20 cellular contexts compared by ENCODE assay signal in the genomic region with DNA sequence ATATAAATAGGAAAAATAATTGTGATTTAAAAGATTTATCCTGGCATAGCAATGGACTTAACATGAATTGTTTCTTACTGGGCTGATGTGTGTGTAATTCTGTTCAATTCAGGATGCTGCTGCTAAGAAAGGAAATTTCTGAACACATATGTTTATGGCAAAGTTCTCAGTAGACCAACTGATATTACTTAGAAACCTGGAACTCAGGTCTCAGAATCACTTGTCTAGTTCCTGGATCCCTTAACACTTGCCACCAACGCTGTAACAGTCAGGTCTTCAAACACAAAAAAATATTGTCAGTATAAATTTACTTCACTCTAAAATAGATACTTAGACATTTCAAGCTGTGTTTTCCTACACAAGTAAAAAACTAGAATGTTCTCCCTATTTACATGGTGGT. TPM values are rescaled to one million over a fixed set of nuclear protein-coding genes. Genes with fewer than 3 reads are reported as not detected.
A peak's percentile ranks its signal among the peaks of the same experiment; 100 is the strongest.
DNase-seq lines count a peak whose midpoint lies in the region; ATAC-seq and TF ChIP-seq lines count a peak whose summit lies in the region.
"Had no signal": no experiment of that assay in that cellular context is flagged by ENCODE, and none has a peak within 500 bp of the region (broad histone marks: within the 10 kb centered on the region; RNA-seq: fewer than 3 reads in every experiment).

No MANE protein-coding gene starts in this region.

- no peaks in the 10 kb centered on the region for H3K79me1 ChIP-seq in H9 (ENCODE audit: insufficient read depth, low read depth, low read length, poor library complexity, severe bottlenecking)
- peaks cover 7% of the 10 kb centered on the region for H3K79me1 ChIP-seq in mesendoderm (ENCODE audit: low read length)

- no peak overlapping the region for H3K14ac ChIP-seq in H9 (ENCODE audit: insufficient read depth, low read length)

- no peak overlapping the region for H3K23ac ChIP-seq in H9 (ENCODE audit: insufficient read length, low read depth, low read length)
- no peak overlapping the region for H3K23ac ChIP-seq in mesendoderm (ENCODE audit: low read length)

- peaks cover 16% of the 10 kb centered on the region for H3K4me1 ChIP-seq in H9 (ENCODE audit: insufficient read depth, low read length)
- peaks cover 8% of the 10 kb centered on the region for H3K4me1 ChIP-seq in mesendoderm (ENCODE audit: control insufficient read depth, low read depth, low read length)

- no peak overlapping the region for H2BK12ac ChIP-seq in H9 (ENCODE audit: insufficient read length, low read depth, low read length)

- H3K9me3 ChIP-seq in H9 (ENCODE audit: control insufficient read depth, low read depth, low read length), result no peaks in the 10 kb centered on the region
- H3K9me3 ChIP-seq: Caco-2, esophagus muscularis mucosa had no signal

- H2AFZ ChIP-seq in H9 (ENCODE audit: low read length), result no peak overlapping the region

- peak; percentile 7 for DNase-seq in ACHN
- DNase-seq in H9, result no peak
- DNase-seq in mesendoderm, result no peak
- DNase-seq in COR-L47 (lab: John Stamatoyannopoulos, UW), result no peak
- DNase-seq in NK-92 (lab: John Stamatoyannopoulos, UW; ENCODE audit: unreplicated experiment), result no peak
- no peak for DNase-seq in GM19238 (ENCODE audit: insufficient read length, low spot score)
- DNase-seq in OCI-M2 (lab: John Stamatoyannopoulos, UW; ENCODE audit: unreplicated experiment), result no peak
- DNase-seq: activated CD4-positive, alpha-beta T cell treated with anti-CD3 and anti-CD28 coated beads for 48 hours; amniotic stem cell; Caco-2; effector CD4-positive, alpha-beta T cell; Kasumi-1; NCI-H1105; NCI-H526 treated with DMSO at 0.1 percent for 48 hours; stimulated activated CD4-positive, alpha-beta T cell treated with anti-CD3 and anti-CD28 coated beads, Interleukin-4, amount 100 ng/mL, for 1 hour had no signal

- H3K18ac ChIP-seq in H9 (ENCODE audit: insufficient read length, low read depth, low read length), result no peak overlapping the region
- no peak overlapping the region for H3K18ac ChIP-seq in mesendoderm (ENCODE audit: low read length)

- H2AK5ac ChIP-seq in H9 (ENCODE audit: insufficient read length, low read length) (no peak overlapping the region), mesendoderm (ENCODE audit: low read length) (no peak overlapping the region)

- no CpG with 5 or more reads among the region's 1 CpG for WGBS in H9 (ENCODE audit: extremely low coverage, insufficient read length, low lambda C conversion rate)
- WGBS in mesendoderm (ENCODE audit: extremely low coverage, insufficient coverage, low lambda C conversion rate), result no CpG with 5 or more reads among the region's 1 CpG

- H3K4me2 ChIP-seq in H9 (ENCODE audit: insufficient read depth, insufficient read length, low read length) (no peak overlapping the region), mesendoderm (ENCODE audit: low read length) (no peak overlapping the region)

- in situ Hi-C loops in ACHN (cut with HindIII; ENCODE audit: low pct_ligation_motif_present, low pct_unique_long_range_greater_than_20kb, low sequenced_read_pairs), result no loop called here

- TF ChIP-seq CTCF in H9 (conservative IDR thresholded peaks at IDR 0.05), result no peak

- H3K27ac ChIP-seq in H9 (ENCODE audit: insufficient read length, low read depth, low read length), result no peak overlapping the region
- no peak overlapping the region for H3K27ac ChIP-seq in mesendoderm (ENCODE audit: low read depth, low read length)
- H3K27ac ChIP-seq: esophagus muscularis mucosa, SJSA1, skin epidermis had no signal

- peak; percentile 15 for ATAC-seq in activated T-helper 17 cell treated with anti-CD3 and anti-CD28 coated beads, Interleukin-2, amount 50 U/mL, for 72 hours (replicated peaks)

- H3K27me3 ChIP-seq in H9 (ENCODE audit: insufficient read depth, low read length), result no peaks in the 10 kb centered on the region
- no peaks in the 10 kb centered on the region for H3K27me3 ChIP-seq in mesendoderm (ENCODE audit: insufficient read depth, low read length, poor library complexity)
- H3K27me3 ChIP-seq: esophagus muscularis mucosa, SJSA1 had no signal

- H4K5ac ChIP-seq in H9 (ENCODE audit: insufficient read length, low read depth, low read length), result no peak overlapping the region
- H4K5ac ChIP-seq in mesendoderm (ENCODE audit: low read length), result no peak overlapping the region

- H3T11ph ChIP-seq in H9 (ENCODE audit: low read length), result no peak overlapping the region

- H4K20me1 ChIP-seq in H9 (ENCODE audit: control insufficient read depth, insufficient read depth, insufficient read length), result no peaks in the 10 kb centered on the region

- H2BK5ac ChIP-seq in H9 (ENCODE audit: insufficient read length, low read length), result no peak overlapping the region
- H2BK5ac ChIP-seq in mesendoderm (ENCODE audit: low read length), result no peak overlapping the region

- H3K4me1 Mint-ChIP-seq in H9, result peaks cover 61 to 74% of the 10 kb centered on the region in 2 experiments
- H3K4me1 Mint-ChIP-seq in activated T-helper 17 cell treated with anti-CD3 and anti-CD28 coated beads, Interleukin-2, amount 50 U/mL, for 72 hours, result peaks cover 50% of the 10 kb centered on the region

- no peak overlapping the region for H2BK15ac ChIP-seq in H9 (ENCODE audit: low read depth, low read length)
- no peak overlapping the region for H2BK15ac ChIP-seq in mesendoderm (replicated peaks; ENCODE audit: low read depth)

- H4K8ac ChIP-seq in H9 (replicated peaks; ENCODE audit: insufficient read length, low read depth, low read length) (no peak overlapping the region), mesendoderm (ENCODE audit: low read depth, low read length) (no peak overlapping the region)

- H3K36me3 Mint-ChIP-seq in H9 (ENCODE audit: insufficient read depth in 1 of 3, low read depth in 3 of 3), result peaks cover 6 to 38% (median 27%) of the 10 kb centered on the region in 3 experiments; a peak in 6 of 7 replicates
- peaks cover 96% of the 10 kb centered on the region for H3K36me3 Mint-ChIP-seq in activated T-helper 17 cell treated with anti-CD3 and anti-CD28 coated beads, Interleukin-2, amount 50 U/mL, for 72 hours (ENCODE audit: low read depth)

- H3K4me3 Mint-ChIP-seq in H9, result no peak overlapping the region; a peak in 2 of 5 replicates
- H3K4me3 Mint-ChIP-seq in activated T-helper 17 cell treated with anti-CD3 and anti-CD28 coated beads, Interleukin-2, amount 50 U/mL, for 72 hours, result peak overlapping the region; percentile 98
- H3K4me3 Mint-ChIP-seq: central memory CD8-positive, alpha-beta T cell had no signal

- H3K4ac ChIP-seq in H9 (ENCODE audit: low read depth, low read length), result no peak overlapping the region
- no peak overlapping the region for H3K4ac ChIP-seq in mesendoderm (ENCODE audit: low read depth, low read length)

- no peak overlapping the region for H3K56ac ChIP-seq in H9 (ENCODE audit: insufficient read length, low read depth, low read length)
- H3K56ac ChIP-seq in mesendoderm (ENCODE audit: low read length), result peak overlapping the region; percentile 17

- no peaks in the 10 kb centered on the region for H3K9me3 Mint-ChIP-seq in H9
- no peaks in the 10 kb centered on the region for H3K9me3 Mint-ChIP-seq in activated T-helper 17 cell treated with anti-CD3 and anti-CD28 coated beads, Interleukin-2, amount 50 U/mL, for 72 hours
- H3K9me3 Mint-ChIP-seq: central memory CD8-positive, alpha-beta T cell had no signal

- peak overlapping the region in 2 of 3 experiments; percentile 12 to 88; a peak in 2 of 7 replicates for H3K27ac Mint-ChIP-seq in H9
- peak overlapping the region; percentile 54 for H3K27ac Mint-ChIP-seq in activated T-helper 17 cell treated with anti-CD3 and anti-CD28 coated beads, Interleukin-2, amount 50 U/mL, for 72 hours

- no peak overlapping the region for H3K9ac ChIP-seq in H9 (ENCODE audit: extremely low read depth, insufficient read length, low read length)
- no peak overlapping the region for H3K9ac ChIP-seq in mesendoderm (ENCODE audit: low read length)

- peaks cover 10% of the 10 kb centered on the region for H3K23me2 ChIP-seq in H9 (ENCODE audit: insufficient read length, low read depth, low read length, poor library complexity, severe bottlenecking)

- H3K79me2 ChIP-seq in H9 (ENCODE audit: insufficient read depth, low read length) (peaks cover 57% of the 10 kb centered on the region), mesendoderm (ENCODE audit: control insufficient read depth, insufficient read depth, low read length) (peaks cover 73% of the 10 kb centered on the region)

- no peak overlapping the region for H2BK20ac ChIP-seq in H9 (ENCODE audit: low read depth, low read length, poor library complexity, severe bottlenecking)

- H2BK120ac ChIP-seq in H9 (ENCODE audit: low read depth, low read length, poor library complexity, severe bottlenecking) (no peak overlapping the region), mesendoderm (ENCODE audit: low read depth, low read length) (no peak overlapping the region)

- H3K27me3 Mint-ChIP-seq in H9 (ENCODE audit: low read depth), result no peaks in the 10 kb centered on the region
- H3K27me3 Mint-ChIP-seq in activated T-helper 17 cell treated with anti-CD3 and anti-CD28 coated beads, Interleukin-2, amount 50 U/mL, for 72 hours, result no peaks in the 10 kb centered on the region
- H3K27me3 Mint-ChIP-seq: central memory CD8-positive, alpha-beta T cell had no signal

- H3K36me3 ChIP-seq in mesendoderm (ENCODE audit: control insufficient read depth, insufficient read depth, low read length), result no peaks in the 10 kb centered on the region

- H4K91ac ChIP-seq in H9 (ENCODE audit: insufficient read length, low read depth, low read length), result no peak overlapping the region

- no peak overlapping the region for H3K4me3 ChIP-seq in mesendoderm (ENCODE audit: low read length)
- H3K4me3 ChIP-seq: esophagus muscularis mucosa, SJSA1, skin epidermis had no signal

RNA-seq across cellular contexts. Expression of gene CASP3, which starts 5.5 kb away (rescaled TPM):
- total RNA-seq in H9 (2021), result 107 and 110 TPM in 2 replicates
- total RNA-seq in activated T-helper 17 cell treated with anti-CD3 and anti-CD28 coated beads, Interleukin-2, amount 50 U/mL, for 72 hours, result 10 to 100 TPM; 65.2 to 84.9 TPM
- polyA plus RNA-seq in mesendoderm (2013, experiment 1 of 2), result 130 TPM
- 135 TPM for polyA plus RNA-seq in mesendoderm (2013, experiment 2 of 2)

RNA-seq across cellular contexts. Expression of gene PRIMPOL, which starts 5.8 kb away (rescaled TPM):
- total RNA-seq in H9 (2021), result 4.9 and 6.3 TPM in 2 replicates
- total RNA-seq in activated T-helper 17 cell treated with anti-CD3 and anti-CD28 coated beads, Interleukin-2, amount 50 U/mL, for 72 hours, result 10 to 100 TPM; 17.0 to 23.6 TPM
- 3.7 TPM for polyA plus RNA-seq in mesendoderm (2013, experiment 1 of 2)
- polyA plus RNA-seq in mesendoderm (2013, experiment 2 of 2), result 3.7 TPM
